ENCODE assay signal across 1 cellular context in genomic region chr6:157274471-157275226, GRCh38.
A peak's percentile ranks its signal among the peaks of the same experiment; 100 is the strongest.
TF ChIP-seq lines count a peak whose summit lies in the region.

No MANE protein-coding gene starts in this region.

TF ChIP-seq in HepG2, 621 proteins besides CTCF, POLR2A, EP300 and RAD21 (continued from another document and continues in another):
- no peak for TF ChIP-seq ZBTB4 (CRISPR knock-in tag; IDR thresholded peaks at IDR 0.05; ENCODE audit: borderline replicate concordance)
- peak; percentile 83 for TF ChIP-seq ZNF563 (CRISPR knock-in tag; IDR thresholded peaks at IDR 0.05)
- no peak for TF ChIP-seq PPARG (CRISPR knock-in tag; conservative IDR thresholded peaks at IDR 0.05)
- TF ChIP-seq ZNF570 (CRISPR knock-in tag; IDR thresholded peaks at IDR 0.05; ENCODE audit: borderline replicate concordance) = no peak
- peak; percentile 40; the same call in 1 of the 2 replicates for TF ChIP-seq KMT2B (CRISPR knock-in tag; IDR thresholded peaks at IDR 0.05)
- TF ChIP-seq ZNF367 (CRISPR knock-in tag; IDR thresholded peaks at IDR 0.05; ENCODE audit: borderline replicate concordance) = 0 out of 2 replicates have a peak, but pooled peaks have one; percentile 76
- TF ChIP-seq IKZF4 (CRISPR knock-in tag; IDR thresholded peaks at IDR 0.05; ENCODE audit: borderline replicate concordance, low read depth, not compliant biosample characterization) = peak; percentile 71
- no peak for TF ChIP-seq NKX3-1 (CRISPR knock-in tag; IDR thresholded peaks at IDR 0.05)
- no peak for TF ChIP-seq NONO (IDR thresholded peaks at IDR 0.05)
- TF ChIP-seq NONO (CRISPR knock-in tag; conservative IDR thresholded peaks at IDR 0.05) = peak; percentile 77
- peak; percentile 50 for TF ChIP-seq NR2C2 (CRISPR knock-in tag; IDR thresholded peaks at IDR 0.05; ENCODE audit: borderline replicate concordance)
- TF ChIP-seq HMGXB4 (CRISPR knock-in tag; IDR thresholded peaks at IDR 0.05; ENCODE audit: borderline replicate concordance in 1 of 2, low read depth in 1 of 2) = peak; percentile 94
- no peak for TF ChIP-seq MYNN (CRISPR knock-in tag; IDR thresholded peaks at IDR 0.05; ENCODE audit: low read depth)
- TF ChIP-seq YY1 (IDR thresholded peaks at IDR 0.05; ENCODE audit: insufficient read depth, insufficient replicate concordance, low read depth, low read length) = peak; percentile 73
- peak; percentile 36; the same call in 1 of the 2 replicates for TF ChIP-seq ZMYM4 (CRISPR knock-in tag; IDR thresholded peaks at IDR 0.05)
- TF ChIP-seq E2F5 (CRISPR knock-in tag; conservative IDR thresholded peaks at IDR 0.05) = no peak
- TF ChIP-seq ZNF792 (CRISPR knock-in tag; IDR thresholded peaks at IDR 0.05) = peak; percentile 33; the same call in 1 of the 2 replicates
- no peak for TF ChIP-seq HNF4A (CRISPR knock-in tag; IDR thresholded peaks at IDR 0.05)
- TF ChIP-seq ZNF737 (CRISPR knock-in tag; IDR thresholded peaks at IDR 0.05; ENCODE audit: borderline replicate concordance) = no peak
- no peak for TF ChIP-seq REXO4 (CRISPR knock-in tag; IDR thresholded peaks at IDR 0.05; ENCODE audit: borderline replicate concordance)
- TF ChIP-seq REPIN1 (CRISPR knock-in tag; IDR thresholded peaks at IDR 0.05; ENCODE audit: borderline replicate concordance, low read depth) = peak; percentile 60; the same call in 1 of the 2 replicates
- no peak for TF ChIP-seq HOXA7 (CRISPR knock-in tag; IDR thresholded peaks at IDR 0.05)
- TF ChIP-seq ZNF557 (CRISPR knock-in tag; IDR thresholded peaks at IDR 0.05) = 0 out of 2 replicates have a peak, but pooled peaks have one; percentile 28
- 0 out of 2 replicates have a peak, but pooled peaks have one; percentile 14 for TF ChIP-seq ZHX2 (IDR thresholded peaks at IDR 0.05; ENCODE audit: low read depth)
- no peak for TF ChIP-seq ZHX2 (CRISPR knock-in tag; IDR thresholded peaks at IDR 0.05; ENCODE audit: borderline replicate concordance)
- peak; percentile 85 for TF ChIP-seq ZNF709 (CRISPR knock-in tag; IDR thresholded peaks at IDR 0.05)
- no peak for TF ChIP-seq SNAPC2 (CRISPR knock-in tag; IDR thresholded peaks at IDR 0.05)
- TF ChIP-seq ZHX1 (CRISPR knock-in tag; IDR thresholded peaks at IDR 0.05; ENCODE audit: low read depth) = peak; percentile 73
- peak; percentile 41; the same call in 1 of the 2 replicates for TF ChIP-seq ZNF263 (CRISPR knock-in tag; IDR thresholded peaks at IDR 0.05)
- TF ChIP-seq ZNF691 (CRISPR knock-in tag; IDR thresholded peaks at IDR 0.05; ENCODE audit: borderline replicate concordance, low read depth) = peak; percentile 40; the same call in 1 of the 2 replicates
- TF ChIP-seq MIER3 (CRISPR knock-in tag; IDR thresholded peaks at IDR 0.05; ENCODE audit: borderline replicate concordance) = no peak
- TF ChIP-seq ZXDC (CRISPR knock-in tag; IDR thresholded peaks at IDR 0.05) = no peak
- no peak; the same call in 1 of the 2 replicates for TF ChIP-seq ZNF280D (CRISPR knock-in tag; IDR thresholded peaks at IDR 0.05)
- 0 out of 2 replicates have a peak, but pooled peaks have one; percentile 59 for TF ChIP-seq ZNF253 (CRISPR knock-in tag; IDR thresholded peaks at IDR 0.05; ENCODE audit: borderline replicate concordance)
- no peak for TF ChIP-seq MAFG (CRISPR knock-in tag; IDR thresholded peaks at IDR 0.05)
